ENCODE assay signal across 14 cellular contexts in the genomic region with DNA sequence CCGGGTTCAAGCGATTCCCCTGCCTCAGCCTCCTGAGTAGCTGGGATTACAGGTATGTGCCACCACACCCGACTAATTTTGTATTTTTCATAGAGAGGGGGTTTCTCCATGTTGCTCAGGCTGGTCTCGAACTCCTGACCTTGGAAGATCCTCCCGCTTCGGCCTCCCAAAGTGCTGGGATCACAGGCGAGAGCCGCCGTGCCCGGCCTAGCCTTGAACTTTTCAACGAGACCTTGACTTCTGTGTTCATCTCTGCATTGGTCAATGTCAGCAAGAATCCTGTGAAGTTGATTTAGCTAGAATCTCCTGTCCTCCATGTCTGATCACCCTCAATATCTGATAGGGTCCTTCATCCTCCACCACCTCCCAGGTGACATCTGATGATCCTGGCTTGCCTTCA. TPM values are rescaled to one million over a fixed set of nuclear protein-coding genes. Genes with fewer than 3 reads are reported as not detected.
DNase-seq lines count a peak whose midpoint lies in the region; ATAC-seq and TF ChIP-seq lines count a peak whose summit lies in the region.
"Had no signal": no experiment of that assay in that cellular context is flagged by ENCODE, and none has a peak within 500 bp of the region (broad histone marks: within the 10 kb centered on the region; RNA-seq: fewer than 3 reads in every experiment).

No MANE protein-coding gene starts in this region.

- intact Hi-C loops in dendritic cell treated with granulocyte-macrophage colony-stimulating factor and Interleukin-4, amounts not matched to agents 40 ng/mL and 50 ng/mL, for 4 days (cut with micrococcal nuclease): no loop called here
- intact Hi-C loops in sciatic nerve (cut with DNase I): no loop called here
- intact Hi-C loops in thyroid gland (cut with DNase I): no loop called here
- intact Hi-C loops in natural killer cell (cut with micrococcal nuclease): no loop called here

- 94 to 99% methylated on average over 11 of the region's 11 CpGs for WGBS in thyroid gland, 2 donors

- no peak overlapping the region for H3K4me3 ChIP-seq in BLaER1 treated with 17β-estradiol and CSF1 and Interleukin-3, amounts not matched to agents 10 nM and 100 nM
- H3K4me3 ChIP-seq in thyroid gland (replicated peaks in 1 of 3): no peak overlapping the region
- H3K4me3 ChIP-seq: BLaER1 had no signal

- TF ChIP-seq CTCF in thyroid gland (IDR thresholded peaks at IDR 0.05) (no peak), natural killer cell (IDR thresholded peaks at IDR 0.05) (no peak)

- no peak overlapping the region for H3K4me3 Mint-ChIP-seq in dendritic cell treated with granulocyte-macrophage colony-stimulating factor and Interleukin-4, amounts not matched to agents 40 ng/mL and 50 ng/mL, for 4 days
- no peak overlapping the region for H3K4me3 Mint-ChIP-seq in natural killer cell
- H3K4me3 Mint-ChIP-seq: CD8-positive, alpha-beta T cell; H9 had no signal

- no peaks in the 10 kb centered on the region for H3K27me3 Mint-ChIP-seq in dendritic cell treated with granulocyte-macrophage colony-stimulating factor and Interleukin-4, amounts not matched to agents 40 ng/mL and 50 ng/mL, for 4 days
- peaks cover 0 to 6% of the 10 kb centered on the region in 2 donors for H3K27me3 Mint-ChIP-seq in natural killer cell (ENCODE audit: low read depth in 2 of 2)

- H3K9me3 Mint-ChIP-seq in dendritic cell treated with granulocyte-macrophage colony-stimulating factor and Interleukin-4, amounts not matched to agents 40 ng/mL and 50 ng/mL, for 4 days: no peaks in the 10 kb centered on the region
- H3K9me3 Mint-ChIP-seq in natural killer cell: no peaks in the 10 kb centered on the region
- H3K9me3 Mint-ChIP-seq: CD8-positive, alpha-beta T cell; H9 had no signal

- peak; percentile 31 for DNase-seq in sciatic nerve (ENCODE audit: low spot score)
- no peak for DNase-seq in thyroid gland
- no peak for DNase-seq in natural killer cell
- no peak for DNase-seq in DMS 273 (lab: John Stamatoyannopoulos, UW; ENCODE audit: unreplicated experiment)
- no peak for DNase-seq in NCI-H187 (lab: John Stamatoyannopoulos, UW)
- DNase-seq: 8988T; Calu3; CD8-positive, alpha-beta T cell; H9 had no signal

- no peaks in the 10 kb centered on the region for H4K20me1 ChIP-seq in BLaER1 treated with 17β-estradiol and CSF1 and Interleukin-3, amounts not matched to agents 10 nM and 100 nM
- H4K20me1 ChIP-seq: BLaER1 had no signal

- peak overlapping the region in 6 of 11 experiments; percentile 7 to 100 (median 52); a peak in 8 of 22 replicates for H3K27ac ChIP-seq in BLaER1 treated with 17β-estradiol and CSF1 and Interleukin-3, amounts not matched to agents 10 nM and 100 nM
- peak overlapping the region; percentile 48 to 73 (median 59) for H3K27ac ChIP-seq in thyroid gland
- H3K27ac ChIP-seq: BLaER1 had no signal

- ATAC-seq in sciatic nerve (no peak), natural killer cell (no peak)
- ATAC-seq: CD8-positive, alpha-beta T cell had no signal

- TF ChIP-seq POLR2A in thyroid gland (IDR thresholded peaks at IDR 0.05): no peak

- no peaks in the 10 kb centered on the region for H3K36me3 Mint-ChIP-seq in dendritic cell treated with granulocyte-macrophage colony-stimulating factor and Interleukin-4, amounts not matched to agents 40 ng/mL and 50 ng/mL, for 4 days (ENCODE audit: low read depth)
- H3K36me3 Mint-ChIP-seq in natural killer cell: no peaks in the 10 kb centered on the region
- H3K36me3 Mint-ChIP-seq: CD8-positive, alpha-beta T cell had no signal

- H3K4me2 ChIP-seq in BLaER1 treated with 17β-estradiol and CSF1 and Interleukin-3, amounts not matched to agents 10 nM and 100 nM: no peak overlapping the region

- peaks cover 11% of the 10 kb centered on the region for H3K4me1 Mint-ChIP-seq in dendritic cell treated with granulocyte-macrophage colony-stimulating factor and Interleukin-4, amounts not matched to agents 40 ng/mL and 50 ng/mL, for 4 days (ENCODE audit: low read depth)
- H3K4me1 Mint-ChIP-seq in natural killer cell: no peaks in the 10 kb centered on the region

- H3K27ac Mint-ChIP-seq in dendritic cell treated with granulocyte-macrophage colony-stimulating factor and Interleukin-4, amounts not matched to agents 40 ng/mL and 50 ng/mL, for 4 days: peak overlapping the region; percentile 2
- no peak overlapping the region for H3K27ac Mint-ChIP-seq in natural killer cell
- H3K27ac Mint-ChIP-seq: CD8-positive, alpha-beta T cell; H9 had no signal

- no peak overlapping the region for H3K9ac ChIP-seq in BLaER1 treated with 17β-estradiol and CSF1 and Interleukin-3, amounts not matched to agents 10 nM and 100 nM
- H3K9ac ChIP-seq: BLaER1 had no signal

- no peaks in the 10 kb centered on the region for H3K27me3 ChIP-seq in BLaER1 treated with 17β-estradiol and CSF1 and Interleukin-3, amounts not matched to agents 10 nM and 100 nM
- no peaks in the 10 kb centered on the region for H3K27me3 ChIP-seq in thyroid gland
- H3K27me3 ChIP-seq: BLaER1 had no signal

- H3K36me3 ChIP-seq in BLaER1 treated with 17β-estradiol and CSF1 and Interleukin-3, amounts not matched to agents 10 nM and 100 nM: no peaks in the 10 kb centered on the region
- H3K36me3 ChIP-seq in thyroid gland: no peaks in the 10 kb centered on the region
- H3K36me3 ChIP-seq: BLaER1 had no signal

- peaks cover 0 to 6% (median 0%) of the 10 kb centered on the region in 11 experiments; a peak in 1 of 22 replicates for H3K9me3 ChIP-seq in BLaER1 treated with 17β-estradiol and CSF1 and Interleukin-3, amounts not matched to agents 10 nM and 100 nM (replicated peaks in 1 of 11)
- H3K9me3 ChIP-seq in thyroid gland: no peaks in the 10 kb centered on the region
- H3K9me3 ChIP-seq: BLaER1 had no signal

- H3K4me1 ChIP-seq in BLaER1 treated with 17β-estradiol and CSF1 and Interleukin-3, amounts not matched to agents 10 nM and 100 nM: peaks cover 32 to 85% (median 63%) of the 10 kb centered on the region in 10 experiments
- peaks cover 11 to 39% of the 10 kb centered on the region in 2 donors for H3K4me1 ChIP-seq in thyroid gland

RNA-seq across cellular contexts. Expression of a gene that starts 11.4 kb away (rescaled TPM):
- total RNA-seq in sciatic nerve: 0.09 TPM
- under 1 TPM; 0.11 to 0.54 (median 0.31) TPM for total RNA-seq in thyroid gland
- 10 to 100 TPM in 1 of 3 donors, 1 to 10 TPM in 2; 5.3 to 12.0 (median 6.1) TPM for total RNA-seq in natural killer cell
- total RNA-seq: A673, Calu3, H1, H9 had no signal

RNA-seq across cellular contexts. Expression of a gene that starts 35.0 kb away (rescaled TPM):
- total RNA-seq in sciatic nerve: 84.2 TPM
- 100 to 1,000 TPM; 147 to 211 (median 186) TPM for total RNA-seq in thyroid gland
- total RNA-seq in natural killer cell: 100 to 1,000 TPM; 124 to 205 (median 180) TPM

RNA-seq across cellular contexts. Expression of a gene that starts 55.5 kb away (rescaled TPM):
- total RNA-seq in sciatic nerve (92.1 TPM), thyroid gland (100 to 1,000 TPM; 158 to 193 (median 172) TPM), natural killer cell (100 to 1,000 TPM; 221 to 281 (median 237) TPM)

RNA-seq across cellular contexts. Expression of a gene that starts 56.5 kb away (rescaled TPM):
- total RNA-seq in sciatic nerve: 22.3 TPM
- 100 to 1,000 TPM in 3 of 4 donors, 10 to 100 TPM in 1; 75.5 to 133 (median 112) TPM for total RNA-seq in thyroid gland
- total RNA-seq in natural killer cell: 10 to 100 TPM in 2 of 3 donors, 1 to 10 TPM in 1; 6.8 to 12.5 (median 11.9) TPM
